Comparison of ENCODE assay signal across 9 cellular contexts in the genomic region with DNA sequence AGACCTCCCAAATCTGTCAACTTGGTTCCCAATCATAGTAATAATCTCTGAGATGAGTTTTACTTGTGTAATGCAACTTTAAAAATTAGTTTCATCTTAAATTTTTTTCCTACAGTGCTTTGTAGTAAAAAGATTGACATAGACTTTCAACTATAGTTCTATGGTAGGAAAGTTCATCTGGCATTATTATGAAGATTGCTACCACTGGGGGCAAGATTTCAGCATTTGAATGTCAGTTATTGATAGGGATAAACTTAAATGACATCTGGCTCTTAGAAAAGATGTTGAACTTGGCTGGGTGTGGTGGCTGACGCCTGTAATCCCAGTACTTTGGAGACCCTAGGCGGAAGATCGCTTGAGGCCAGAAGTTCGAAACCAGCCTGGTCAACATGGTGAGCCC. TPM values are rescaled to one million over a fixed set of nuclear protein-coding genes. Genes with fewer than 3 reads are reported as not detected.
A peak's percentile ranks its signal among the peaks of the same experiment; 100 is the strongest.
DNase-seq lines count a peak whose midpoint lies in the region; FAIRE-seq and TF ChIP-seq lines count a peak whose summit lies in the region.
"Had no signal": no experiment of that assay in that cellular context is flagged by ENCODE, and none has a peak within 500 bp of the region (broad histone marks: within the 10 kb centered on the region; RNA-seq: fewer than 3 reads in every experiment).

No MANE protein-coding gene starts in this region.

- no peaks in the 10 kb centered on the region for H3K9me3 Mint-ChIP-seq in T-helper 1 cell treated with Interleukin-12 subunit alpha and Interleukin-12 subunit beta and Interleukin-4 antibody, amounts not matched to agents 30 μg/mL and 1 μg/mL, for 36 hours
- no peaks in the 10 kb centered on the region for H3K9me3 Mint-ChIP-seq in activated naive CD8-positive, alpha-beta T cell (ENCODE audit: low read depth)
- no peaks in the 10 kb centered on the region for H3K9me3 Mint-ChIP-seq in nephron

- H3K9me3 ChIP-seq in small intestine (ENCODE audit: control insufficient read depth, low read depth), result no peaks in the 10 kb centered on the region
- H3K9me3 ChIP-seq: upper lobe of right lung had no signal

- peak overlapping the region; percentile 56 for H3K4me3 Mint-ChIP-seq in T-helper 1 cell treated with Interleukin-12 subunit alpha and Interleukin-12 subunit beta and Interleukin-4 antibody, amounts not matched to agents 30 μg/mL and 1 μg/mL, for 36 hours
- peak overlapping the region; percentile 77 for H3K4me3 Mint-ChIP-seq in activated naive CD8-positive, alpha-beta T cell
- H3K4me3 Mint-ChIP-seq in nephron, result peak overlapping the region; percentile 76 to 84 (median 78)

- no peaks in the 10 kb centered on the region for H3K36me3 ChIP-seq in small intestine (ENCODE audit: control insufficient read depth in 2 of 2, insufficient read depth in 2 of 2, low read length in 2 of 2)
- H3K36me3 ChIP-seq: upper lobe of right lung had no signal

- H3K4me1 ChIP-seq in small intestine (ENCODE audit: control insufficient read depth in 2 of 2, insufficient read depth in 1 of 2, low read depth in 1 of 2, low read length in 1 of 2), result peaks cover 0 to 7% of the 10 kb centered on the region in 2 donors

- H3K27me3 Mint-ChIP-seq in T-helper 1 cell treated with Interleukin-12 subunit alpha and Interleukin-12 subunit beta and Interleukin-4 antibody, amounts not matched to agents 30 μg/mL and 1 μg/mL, for 36 hours (ENCODE audit: low read depth), result no peaks in the 10 kb centered on the region
- no peaks in the 10 kb centered on the region for H3K27me3 Mint-ChIP-seq in activated naive CD8-positive, alpha-beta T cell
- H3K27me3 Mint-ChIP-seq in nephron (ENCODE audit: low read depth), result peaks cover 3% of the 10 kb centered on the region

- DNase-seq in T-helper 1 cell, result no peak
- DNase-seq in LHCN-M2 (ENCODE audit: low read depth), result peak; percentile 10
- no peak for DNase-seq in NCI-H1930 (lab: John Stamatoyannopoulos, UW)
- DNase-seq in mesenteric fat pad (ENCODE audit: low spot score), result no peak
- DNase-seq in small intestine, result no peak
- DNase-seq: upper lobe of right lung had no signal

- no peak for FAIRE-seq in small intestine (lab: Jason Lieb, UNC)

- peaks cover 25% of the 10 kb centered on the region for H3K4me1 Mint-ChIP-seq in T-helper 1 cell treated with Interleukin-12 subunit alpha and Interleukin-12 subunit beta and Interleukin-4 antibody, amounts not matched to agents 30 μg/mL and 1 μg/mL, for 36 hours (ENCODE audit: low read depth)
- H3K4me1 Mint-ChIP-seq in activated naive CD8-positive, alpha-beta T cell (ENCODE audit: low read depth), result peaks cover 26% of the 10 kb centered on the region
- H3K4me1 Mint-ChIP-seq in nephron, result peaks cover 27% of the 10 kb centered on the region

- no peak for TF ChIP-seq CTCF in nephron (IDR thresholded peaks at IDR 0.05; ENCODE audit: unreplicated experiment in 3 of 3)

- peaks cover 17% of the 10 kb centered on the region for H3K36me3 Mint-ChIP-seq in T-helper 1 cell treated with Interleukin-12 subunit alpha and Interleukin-12 subunit beta and Interleukin-4 antibody, amounts not matched to agents 30 μg/mL and 1 μg/mL, for 36 hours (ENCODE audit: low read depth)
- H3K36me3 Mint-ChIP-seq in activated naive CD8-positive, alpha-beta T cell, result peaks cover 3% of the 10 kb centered on the region
- H3K36me3 Mint-ChIP-seq in nephron (ENCODE audit: low read depth), result peaks cover 12% of the 10 kb centered on the region

- H3K27ac Mint-ChIP-seq in T-helper 1 cell treated with Interleukin-12 subunit alpha and Interleukin-12 subunit beta and Interleukin-4 antibody, amounts not matched to agents 30 μg/mL and 1 μg/mL, for 36 hours, result peak overlapping the region; percentile 74
- H3K27ac Mint-ChIP-seq in activated naive CD8-positive, alpha-beta T cell, result peak overlapping the region; percentile 88
- peak overlapping the region; percentile 79 to 93 (median 86) for H3K27ac Mint-ChIP-seq in nephron

- H3K4me3 ChIP-seq in small intestine (ENCODE audit: low read depth in 1 of 2, low read length in 2 of 2), result no peak overlapping the region

- no peaks in the 10 kb centered on the region for H3K27me3 ChIP-seq in small intestine (ENCODE audit: control insufficient read depth in 2 of 2, insufficient read depth in 2 of 2, low read length in 2 of 2)
- H3K27me3 ChIP-seq: upper lobe of right lung had no signal

- WGBS in small intestine, 3 donors, result 88 to 97% (median 93%) methylated on average over 4 of the region's 4 CpGs

- no peak overlapping the region for H3K27ac ChIP-seq in small intestine (ENCODE audit: low read depth in 1 of 2, low read length in 1 of 2)

RNA-seq across cellular contexts. Expression of a gene that starts 1.4 kb away (rescaled TPM):
- total RNA-seq in LHCN-M2 (2014; rRNA removed) (26.7 and 33.0 TPM in 2 replicates), mesenteric fat pad (55.6 TPM)
- polyA plus RNA-seq in LHCN-M2 (2012), result 36.3 TPM
- 10 to 100 TPM; 35.4 to 49.6 (median 45.0) TPM for polyA plus RNA-seq in small intestine
